10 cellular contexts compared by ENCODE assay signal in genomic region chr10:89609730-89610393, GRCh38. TPM values are rescaled to one million over a fixed set of nuclear protein-coding genes. Genes with fewer than 3 reads are reported as not detected.
A peak's percentile ranks its signal among the peaks of the same experiment; 100 is the strongest.
DNase-seq lines count a peak whose midpoint lies in the region; ATAC-seq and TF ChIP-seq lines count a peak whose summit lies in the region.
"Had no signal": no experiment of that assay in that cellular context is flagged by ENCODE, and none has a peak within 500 bp of the region (broad histone marks: within the 10 kb centered on the region; RNA-seq: fewer than 3 reads in every experiment).

No MANE protein-coding gene starts in this region.

- DNase-seq in cardiac muscle cell (ENCODE audit: low read depth in 1 of 2, low spot score in 1 of 2) (peak in 1 of 2 donors; percentile 25), Right ventricle myocardium superior (no peak), SK-N-DZ (ENCODE audit: low spot score) (no peak), brain microvascular endothelial cell (no peak), nucleus accumbens (lab: John Stamatoyannopoulos, UW) (no peak)
- peak; percentile 1 to 18 for DNase-seq in stimulated activated naive CD8-positive, alpha-beta T cell treated with anti-CD3 and anti-CD28 coated beads, Interleukin-15, amount 100 ng/mL, for 72 hours
- DNase-seq: activated T-cell treated with anti-CD3 and anti-CD28 coated beads, Interleukin-2, amount 50 U/mL, for 48 hours; pancreas had no signal

- no peaks in the 10 kb centered on the region for H3K27me3 Mint-ChIP-seq in stimulated activated naive CD8-positive, alpha-beta T cell treated with anti-CD3 and anti-CD28 coated beads, Interleukin-15, amount 100 ng/mL, for 72 hours

- H3K27ac ChIP-seq in cardiac muscle cell: peak overlapping the region; percentile 69
- no peak overlapping the region for H3K27ac ChIP-seq in brain microvascular endothelial cell
- H3K27ac ChIP-seq: pancreas had no signal

- no peaks in the 10 kb centered on the region for H3K9me3 ChIP-seq in cardiac muscle cell (ENCODE audit: low read depth)
- H3K9me3 ChIP-seq: pancreas had no signal

- intact Hi-C loops in Right ventricle myocardium superior (cut with DNase I): no loop called here

- no peak overlapping the region for H3K4me3 ChIP-seq in cardiac muscle cell
- no peak overlapping the region for H3K4me3 ChIP-seq in brain microvascular endothelial cell (ENCODE audit: low read depth, low read length)
- H3K4me3 ChIP-seq: pancreas had no signal

- peaks cover 9% of the 10 kb centered on the region for H3K4me1 ChIP-seq in cardiac muscle cell (ENCODE audit: low read depth)
- H3K4me1 ChIP-seq: pancreas had no signal

- H3K36me3 ChIP-seq in cardiac muscle cell: peaks cover 31% of the 10 kb centered on the region
- peaks cover 7% of the 10 kb centered on the region for H3K36me3 ChIP-seq in brain microvascular endothelial cell (replicated peaks)
- H3K36me3 ChIP-seq: pancreas had no signal

- H3K4me1 Mint-ChIP-seq in stimulated activated naive CD8-positive, alpha-beta T cell treated with anti-CD3 and anti-CD28 coated beads, Interleukin-15, amount 100 ng/mL, for 72 hours: peaks cover 10% of the 10 kb centered on the region

- H3K27me3 ChIP-seq in cardiac muscle cell (no peaks in the 10 kb centered on the region), brain microvascular endothelial cell (replicated peaks) (no peaks in the 10 kb centered on the region)
- H3K27me3 ChIP-seq: pancreas had no signal

- H3K4me3 Mint-ChIP-seq in stimulated activated naive CD8-positive, alpha-beta T cell treated with anti-CD3 and anti-CD28 coated beads, Interleukin-15, amount 100 ng/mL, for 72 hours: no peak overlapping the region

- TF ChIP-seq CTCF in cardiac muscle cell (IDR thresholded peaks at IDR 0.05; ENCODE audit: low read depth, low read length): no peak
- TF ChIP-seq CTCF in brain microvascular endothelial cell (IDR thresholded peaks at IDR 0.05; ENCODE audit: low read depth, low read length, missing control alignments): no peak

- peak overlapping the region in 1 of 2 donors; percentile 93 for H3K27ac Mint-ChIP-seq in stimulated activated naive CD8-positive, alpha-beta T cell treated with anti-CD3 and anti-CD28 coated beads, Interleukin-15, amount 100 ng/mL, for 72 hours

- in situ Hi-C loops in brain microvascular endothelial cell (cut with HindIII; ENCODE audit: low pct_ligation_motif_present, low sequenced_read_pairs): no loop called here

- no peaks in the 10 kb centered on the region for H3K9me3 Mint-ChIP-seq in stimulated activated naive CD8-positive, alpha-beta T cell treated with anti-CD3 and anti-CD28 coated beads, Interleukin-15, amount 100 ng/mL, for 72 hours

- ATAC-seq in Right ventricle myocardium superior (ENCODE audit: poor library complexity): no peak
- ATAC-seq in GM21786 (IDR thresholded peaks at IDR 0.05; ENCODE audit: unreplicated experiment): peak; percentile 94
- peak; percentile 97 for ATAC-seq in HG03442 (IDR thresholded peaks at IDR 0.05; ENCODE audit: unreplicated experiment)
- peak; percentile 95 for ATAC-seq in stimulated activated naive CD8-positive, alpha-beta T cell treated with anti-CD3 and anti-CD28 coated beads, Interleukin-15, amount 100 ng/mL, for 72 hours
- ATAC-seq: pancreas had no signal

RNA-seq across cellular contexts. Expression of gene PANK1, which starts 35.2 kb away (rescaled TPM):
- 16.9 and 34.2 TPM in 2 replicates for total RNA-seq in cardiac muscle cell
- 38.2 and 39.0 TPM in 2 replicates for polyA plus RNA-seq in cardiac muscle cell
- 16.9 TPM for total RNA-seq in Right ventricle myocardium superior
- 15.8 and 18.7 TPM in 2 replicates for polyA plus RNA-seq in SK-N-DZ (2014; cell fraction: cytosol; rRNA removed)
- polyA plus RNA-seq in SK-N-DZ (2014; cell fraction: nucleus; rRNA removed): 8.6 and 10.5 TPM in 2 replicates

Comparison
In these comparisons a context has a peak if more than half of its experiments do, and no peak if none do; other contexts are left out.
1. DNase-seq: peak in stimulated activated naive CD8-positive, alpha-beta T cell treated with anti-CD3 and anti-CD28 coated beads, Interleukin-15, amount 100 ng/mL, for 72 hours (2 of 2); none in Right ventricle myocardium superior (single experiment), SK-N-DZ (single experiment), brain microvascular endothelial cell (single experiment) and nucleus accumbens (0 of 56).